Comparison of ENCODE assay signal across 11 cellular contexts in the genomic region with DNA sequence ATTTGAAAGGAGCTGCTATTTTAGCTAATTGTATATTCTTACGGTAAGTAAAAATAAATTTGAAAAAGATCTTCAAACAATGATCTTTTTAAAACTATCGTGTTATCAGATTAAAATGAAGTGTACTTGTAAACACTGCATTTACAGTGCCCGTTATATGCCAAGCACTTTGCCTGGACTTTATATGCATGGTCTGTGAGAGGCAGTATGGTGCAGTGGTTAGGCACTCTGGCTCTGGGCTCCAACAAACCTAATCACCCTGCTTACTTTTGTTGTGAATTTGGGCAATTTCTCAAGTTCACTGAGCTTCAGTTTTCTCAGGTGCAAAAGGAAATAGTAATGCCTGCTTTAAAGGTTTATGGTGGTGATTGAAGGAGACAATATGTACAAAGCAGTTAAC. TPM values are rescaled to one million over a fixed set of nuclear protein-coding genes. Genes with fewer than 3 reads are reported as not detected.
DNase-seq lines count a peak whose midpoint lies in the region; ATAC-seq and TF ChIP-seq lines count a peak whose summit lies in the region.
"Had no signal": no experiment of that assay in that cellular context is flagged by ENCODE, and none has a peak within 500 bp of the region (broad histone marks: within the 10 kb centered on the region; RNA-seq: fewer than 3 reads in every experiment).

No MANE protein-coding gene starts in this region.

- H3K27ac Mint-ChIP-seq in chondrocyte (ENCODE audit: unreplicated experiment): peak overlapping the region; percentile 98
- H3K27ac Mint-ChIP-seq in effector memory CD8-positive, alpha-beta T cell: no peak overlapping the region
- H3K27ac Mint-ChIP-seq: activated naive CD4-positive, alpha-beta T cell treated with anti-CD3 and anti-CD28 coated beads, Interleukin-2, amount 50 U/mL, for 24 hours; CD8-positive, alpha-beta memory T cell had no signal

- peaks cover 8% of the 10 kb centered on the region for H3K36me3 ChIP-seq in lower lobe of right lung
- no peaks in the 10 kb centered on the region for H3K36me3 ChIP-seq in smooth muscle cell (ENCODE audit: low read depth)
- H3K36me3 ChIP-seq: right lobe of liver had no signal

- H3K4me1 ChIP-seq in lower lobe of right lung (peaks cover 24% of the 10 kb centered on the region), smooth muscle cell (ENCODE audit: low read depth) (peaks cover 6% of the 10 kb centered on the region)

- H3K27ac ChIP-seq in lower lobe of right lung: peak overlapping the region; percentile 91
- no peak overlapping the region for H3K27ac ChIP-seq in smooth muscle cell (ENCODE audit: low read depth)

- H3K27me3 Mint-ChIP-seq in chondrocyte (ENCODE audit: low read depth): no peaks in the 10 kb centered on the region
- peaks cover 62 to 93% of the 10 kb centered on the region in 2 donors for H3K27me3 Mint-ChIP-seq in effector memory CD8-positive, alpha-beta T cell

- H3K4me1 Mint-ChIP-seq in chondrocyte (ENCODE audit: low read depth): peaks cover 31% of the 10 kb centered on the region
- H3K4me1 Mint-ChIP-seq in effector memory CD8-positive, alpha-beta T cell (ENCODE audit: low read depth in 2 of 2): peaks cover 5 to 10% of the 10 kb centered on the region in 2 donors

- no peak for TF ChIP-seq CTCF in HFF-Myc (IDR thresholded peaks at IDR 0.05; ENCODE audit: low read depth, low read length, missing control alignments)
- TF ChIP-seq CTCF in chondrocyte (IDR thresholded peaks at IDR 0.05): peak; percentile 2
- no peak for TF ChIP-seq CTCF in lower lobe of right lung (IDR thresholded peaks at IDR 0.05)
- TF ChIP-seq CTCF in smooth muscle cell (IDR thresholded peaks at IDR 0.05; ENCODE audit: borderline replicate concordance, insufficient read depth, poor library complexity, severe bottlenecking): no peak

- peaks cover 15% of the 10 kb centered on the region for H3K79me2 ChIP-seq in smooth muscle cell (ENCODE audit: low read depth)

- peaks cover 12% of the 10 kb centered on the region for H3K27me3 ChIP-seq in lower lobe of right lung (ENCODE audit: low read depth)
- H3K27me3 ChIP-seq in smooth muscle cell (ENCODE audit: low read depth): peaks cover 15% of the 10 kb centered on the region
- H3K27me3 ChIP-seq: right lobe of liver had no signal

- H3K9me3 ChIP-seq in lower lobe of right lung: no peaks in the 10 kb centered on the region
- H3K9me3 ChIP-seq in smooth muscle cell (replicated peaks; ENCODE audit: low read depth): no peaks in the 10 kb centered on the region
- H3K9me3 ChIP-seq: right lobe of liver had no signal

- ATAC-seq in lower lobe of right lung: no peak
- ATAC-seq in effector memory CD8-positive, alpha-beta T cell (replicated peaks): no peak
- ATAC-seq in HG03175 (IDR thresholded peaks at IDR 0.05; ENCODE audit: unreplicated experiment): no peak

- H3K4me2 ChIP-seq in smooth muscle cell: peak overlapping the region; percentile 99

- WGBS in smooth muscle cell (ENCODE audit: low lambda C conversion rate): 69% methylated on average over 3 of the region's 3 CpGs

- H4K20me1 ChIP-seq in smooth muscle cell (ENCODE audit: low read depth): no peaks in the 10 kb centered on the region

- no peaks in the 10 kb centered on the region for H3K9me3 Mint-ChIP-seq in chondrocyte (ENCODE audit: low read depth)
- no peaks in the 10 kb centered on the region for H3K9me3 Mint-ChIP-seq in effector memory CD8-positive, alpha-beta T cell
- H3K9me3 Mint-ChIP-seq: activated naive CD4-positive, alpha-beta T cell treated with anti-CD3 and anti-CD28 coated beads, Interleukin-2, amount 50 U/mL, for 24 hours; CD8-positive, alpha-beta memory T cell had no signal

- H3K4me3 Mint-ChIP-seq in chondrocyte (ENCODE audit: unreplicated experiment): peak overlapping the region; percentile 92
- no peak overlapping the region for H3K4me3 Mint-ChIP-seq in effector memory CD8-positive, alpha-beta T cell
- H3K4me3 Mint-ChIP-seq: activated naive CD4-positive, alpha-beta T cell treated with anti-CD3 and anti-CD28 coated beads, Interleukin-2, amount 50 U/mL, for 24 hours; CD8-positive, alpha-beta memory T cell had no signal

- H3K36me3 Mint-ChIP-seq in chondrocyte (ENCODE audit: low read depth): peaks cover 5% of the 10 kb centered on the region
- H3K36me3 Mint-ChIP-seq in effector memory CD8-positive, alpha-beta T cell (ENCODE audit: insufficient read depth): no peaks in the 10 kb centered on the region
- H3K36me3 Mint-ChIP-seq: activated naive CD4-positive, alpha-beta T cell treated with anti-CD3 and anti-CD28 coated beads, Interleukin-2, amount 50 U/mL, for 24 hours; CD8-positive, alpha-beta memory T cell had no signal

- H3K4me3 ChIP-seq in HFF-Myc (replicated peaks; ENCODE audit: low read depth, low read length): peak overlapping the region; percentile 85; the same call in 1 of the 2 replicates
- peak overlapping the region; percentile 69 for H3K4me3 ChIP-seq in lower lobe of right lung
- peak overlapping the region; percentile 81 for H3K4me3 ChIP-seq in smooth muscle cell

- H3K9ac ChIP-seq in smooth muscle cell (ENCODE audit: low read depth): no peak overlapping the region

- H3F3A ChIP-seq in smooth muscle cell (ENCODE audit: low read depth): peaks cover 4% of the 10 kb centered on the region

- no peak overlapping the region for H2AFZ ChIP-seq in smooth muscle cell (ENCODE audit: low read depth)

- no peak for DNase-seq in HFF-Myc (ENCODE audit: extremely low read depth, low read depth)
- no peak for DNase-seq in chondrocyte (ENCODE audit: low spot score)
- DNase-seq in lower lobe of right lung: no peak
- DNase-seq in smooth muscle cell (lab: John Stamatoyannopoulos, UW; ENCODE audit: unreplicated experiment): no peak
- DNase-seq in effector memory CD8-positive, alpha-beta T cell: no peak
- no peak for DNase-seq in activated CD4-positive, alpha-beta T cell treated with anti-CD3 and anti-CD28 coated beads for 1 hour
- no peak for DNase-seq in AG20443 (ENCODE audit: low spot score)
- DNase-seq: CD8-positive, alpha-beta memory T cell had no signal

- intact Hi-C loops in lower lobe of right lung (cut with DNase I): no loop called here

RNA-seq across cellular contexts. Expression of gene PMP22, which starts 1.4 kb away (rescaled TPM):
- 98.3 to 152 TPM (median 147 TPM) in 3 replicates for total RNA-seq in chondrocyte
- total RNA-seq in lower lobe of right lung: 125 TPM
- 39.6 and 51.5 TPM in 2 replicates for total RNA-seq in smooth muscle cell
- polyA plus RNA-seq in smooth muscle cell: 59.9 and 69.5 TPM in 2 replicates
- polyA plus RNA-seq: CD8-positive, alpha-beta memory T cell had no signal
